ENCODE assay signal across 8 cellular contexts in genomic region chr16:69567031-69567680, GRCh38.
A peak's percentile ranks its signal among the peaks of the same experiment; 100 is the strongest.
DNase-seq lines count a peak whose midpoint lies in the region; ATAC-seq and TF ChIP-seq lines count a peak whose summit lies in the region.

No MANE protein-coding gene starts in this region.

- TF ChIP-seq CTCF in GM06990 (IDR thresholded peaks at IDR 0.05; ENCODE audit: insufficient read depth, low read length, poor library complexity, severe bottlenecking) (peak; percentile 40), LNCAP (IDR thresholded peaks at IDR 0.05) (peak; percentile 13; the same call in 1 of the 2 replicates)

- H3K36me3 Mint-ChIP-seq in activated naive CD8-positive, alpha-beta T cell treated with anti-CD3 and anti-CD28 coated beads, Interleukin-2, amount 50 U/mL, for 24 hours (ENCODE audit: low read depth): peaks cover 32% of the 10 kb centered on the region

- no peaks in the 10 kb centered on the region for H3K9me3 Mint-ChIP-seq in activated naive CD8-positive, alpha-beta T cell treated with anti-CD3 and anti-CD28 coated beads, Interleukin-2, amount 50 U/mL, for 24 hours

- DNase-seq in GM06990 (ENCODE audit: extremely low read depth, insufficient read length): peak; percentile 37
- DNase-seq in activated naive CD8-positive, alpha-beta T cell treated with anti-CD3 and anti-CD28 coated beads, Interleukin-2, amount 50 U/mL, for 24 hours: peak; percentile 16
- DNase-seq in hepatic stellate cell (ENCODE audit: low spot score): peak; percentile 17
- DNase-seq in retina: peak; percentile 68
- DNase-seq in stimulated activated CD4-positive, alpha-beta T cell treated with anti-CD3 and anti-CD28 coated beads, Interleukin-4, amount 100 ng/mL, for 1 hour: no peak

- H3K4me3 ChIP-seq in GM06990 (replicated peaks; ENCODE audit: low read depth, low read length): peak overlapping the region; percentile 90

- peak overlapping the region; percentile 98 for H3K27ac Mint-ChIP-seq in activated naive CD8-positive, alpha-beta T cell treated with anti-CD3 and anti-CD28 coated beads, Interleukin-2, amount 50 U/mL, for 24 hours

- peak overlapping the region; percentile 98 for H3K4me3 Mint-ChIP-seq in activated naive CD8-positive, alpha-beta T cell treated with anti-CD3 and anti-CD28 coated beads, Interleukin-2, amount 50 U/mL, for 24 hours

- peaks cover 1% of the 10 kb centered on the region for H3K27me3 Mint-ChIP-seq in activated naive CD8-positive, alpha-beta T cell treated with anti-CD3 and anti-CD28 coated beads, Interleukin-2, amount 50 U/mL, for 24 hours

- H3K36me3 ChIP-seq in GM06990 (ENCODE audit: control insufficient read depth, insufficient read depth, low read length): no peaks in the 10 kb centered on the region; the same call in 1 of the 2 replicates

- H3K4me1 Mint-ChIP-seq in activated naive CD8-positive, alpha-beta T cell treated with anti-CD3 and anti-CD28 coated beads, Interleukin-2, amount 50 U/mL, for 24 hours: peaks cover 57% of the 10 kb centered on the region

- ATAC-seq in activated naive CD8-positive, alpha-beta T cell treated with anti-CD3 and anti-CD28 coated beads, Interleukin-2, amount 50 U/mL, for 24 hours: no peak
- ATAC-seq in HG03442 (IDR thresholded peaks at IDR 0.05; ENCODE audit: unreplicated experiment): no peak
- no peak for ATAC-seq in GM21529 (IDR thresholded peaks at IDR 0.05; ENCODE audit: unreplicated experiment)

- no peaks in the 10 kb centered on the region for H3K27me3 ChIP-seq in GM06990 (replicated peaks; ENCODE audit: control insufficient read depth, insufficient read depth, low read length)
